In genomic region chr17:38452719-38453118, GRCh38 we compare ENCODE assay signal across 10 cellular contexts. TPM values are rescaled to one million over a fixed set of nuclear protein-coding genes. Genes with fewer than 3 reads are reported as not detected.
DNase-seq lines count a peak whose midpoint lies in the region; ATAC-seq and TF ChIP-seq lines count a peak whose summit lies in the region.
"Had no signal": no experiment of that assay in that cellular context is flagged by ENCODE, and none has a peak within 500 bp of the region (broad histone marks: within the 10 kb centered on the region; RNA-seq: fewer than 3 reads in every experiment).

No MANE protein-coding gene starts in this region.

- H3K4me3 ChIP-seq in ascending aorta = peak overlapping the region in 1 of 2 donors; percentile 66

- peaks cover 22 to 52% of the 10 kb centered on the region in 2 donors for H3K4me1 ChIP-seq in ascending aorta

- CTCF ChIA-PET in activated CD4-positive, alpha-beta T cell treated with anti-CD3 and anti-CD28 coated beads, Interleukin-2, amount 10 ng/mL, durations not matched to agents 7 days and 5 days (lab: Charles Lee) = interaction anchor here (1.1 kb wide), 1 partner anchor 14 kb away, joined by 3 read pairs; no protein-coding TSS in a partner anchor

- H3K27ac ChIP-seq in ascending aorta (peak overlapping the region; percentile 54 to 55), layer of hippocampus (ENCODE audit: low read depth, low read length) (peak overlapping the region; percentile 47), substantia nigra (ENCODE audit: low read depth, low read length, poor library complexity, severe bottlenecking) (peak overlapping the region; percentile 83)

- TF ChIP-seq CTCF in ascending aorta (IDR thresholded peaks at IDR 0.05) = no peak

- no peaks in the 10 kb centered on the region for H3K36me3 Mint-ChIP-seq in activated CD4-positive, alpha-beta T cell treated with anti-CD3 and anti-CD28 coated beads, Interleukin-2, amount 10 ng/mL, durations not matched to agents 24 days and 14 days (ENCODE audit: low read depth)
- no peaks in the 10 kb centered on the region for H3K36me3 Mint-ChIP-seq in activated CD4-positive, alpha-beta T cell treated with anti-CD3 and anti-CD28 coated beads, Interleukin-2, amount 10 ng/mL, durations not matched to agents 7 days and 5 days (ENCODE audit: low read depth)

- no peak for DNase-seq in activated CD4-positive, alpha-beta T cell treated with anti-CD3 and anti-CD28 coated beads, Interleukin-2, amount 10 ng/mL, durations not matched to agents 24 days and 14 days
- no peak for DNase-seq in activated CD4-positive, alpha-beta T cell treated with anti-CD3 and anti-CD28 coated beads, Interleukin-2, amount 10 ng/mL, durations not matched to agents 7 days and 5 days
- no peak for DNase-seq in ascending aorta (ENCODE audit: low spot score in 2 of 2)
- peak in 1 of 49 donors; percentile 14 for DNase-seq in substantia nigra (lab: John Stamatoyannopoulos, UW)
- no peak for DNase-seq in NCI-H146 treated with DMSO at 0.1 percent for 48 hours (lab: John Stamatoyannopoulos, UW; ENCODE audit: unreplicated experiment)
- no peak for DNase-seq in DMS153 treated with DMSO at 0.1 percent for 48 hours (lab: John Stamatoyannopoulos, UW; ENCODE audit: unreplicated experiment)
- DNase-seq: effector CD4-positive, alpha-beta T cell; NCI-H1048 had no signal

- POLR2A ChIA-PET in activated CD4-positive, alpha-beta T cell treated with anti-CD3 and anti-CD28 coated beads, Interleukin-2, amount 10 ng/mL, durations not matched to agents 7 days and 5 days (lab: Charles Lee) = no interaction called here

- no peaks in the 10 kb centered on the region for H3K27me3 ChIP-seq in ascending aorta
- no peaks in the 10 kb centered on the region for H3K27me3 ChIP-seq in layer of hippocampus (ENCODE audit: control insufficient read depth, insufficient read depth, low read length)

- no peaks in the 10 kb centered on the region for H3K9me3 ChIP-seq in ascending aorta

- no peak for ATAC-seq in GM19463 (IDR thresholded peaks at IDR 0.05; ENCODE audit: unreplicated experiment)

- H3K9me3 Mint-ChIP-seq in activated CD4-positive, alpha-beta T cell treated with anti-CD3 and anti-CD28 coated beads, Interleukin-2, amount 10 ng/mL, durations not matched to agents 24 days and 14 days = no peaks in the 10 kb centered on the region
- no peaks in the 10 kb centered on the region for H3K9me3 Mint-ChIP-seq in activated CD4-positive, alpha-beta T cell treated with anti-CD3 and anti-CD28 coated beads, Interleukin-2, amount 10 ng/mL, durations not matched to agents 7 days and 5 days

- H3K36me3 ChIP-seq in ascending aorta = no peaks in the 10 kb centered on the region

- peaks cover 46% of the 10 kb centered on the region for H3K27me3 Mint-ChIP-seq in activated CD4-positive, alpha-beta T cell treated with anti-CD3 and anti-CD28 coated beads, Interleukin-2, amount 10 ng/mL, durations not matched to agents 24 days and 14 days
- H3K27me3 Mint-ChIP-seq in activated CD4-positive, alpha-beta T cell treated with anti-CD3 and anti-CD28 coated beads, Interleukin-2, amount 10 ng/mL, durations not matched to agents 7 days and 5 days = peaks cover 37% of the 10 kb centered on the region

- intact Hi-C loops in activated CD4-positive, alpha-beta T cell treated with anti-CD3 and anti-CD28 coated beads, Interleukin-2, amount 10 ng/mL, durations not matched to agents 24 days and 14 days (cut with micrococcal nuclease) = no loop called here
- intact Hi-C loops in ascending aorta (cut with DNase I) = no loop called here

- H3K4me1 Mint-ChIP-seq in activated CD4-positive, alpha-beta T cell treated with anti-CD3 and anti-CD28 coated beads, Interleukin-2, amount 10 ng/mL, durations not matched to agents 24 days and 14 days = peaks cover 5% of the 10 kb centered on the region
- H3K4me1 Mint-ChIP-seq in activated CD4-positive, alpha-beta T cell treated with anti-CD3 and anti-CD28 coated beads, Interleukin-2, amount 10 ng/mL, durations not matched to agents 7 days and 5 days = peaks cover 13% of the 10 kb centered on the region

- peak overlapping the region; percentile 50 for H3K4me3 Mint-ChIP-seq in activated CD4-positive, alpha-beta T cell treated with anti-CD3 and anti-CD28 coated beads, Interleukin-2, amount 10 ng/mL, durations not matched to agents 24 days and 14 days
- no peak overlapping the region for H3K4me3 Mint-ChIP-seq in activated CD4-positive, alpha-beta T cell treated with anti-CD3 and anti-CD28 coated beads, Interleukin-2, amount 10 ng/mL, durations not matched to agents 7 days and 5 days

- H3K27ac Mint-ChIP-seq in activated CD4-positive, alpha-beta T cell treated with anti-CD3 and anti-CD28 coated beads, Interleukin-2, amount 10 ng/mL, durations not matched to agents 24 days and 14 days = no peak overlapping the region
- H3K27ac Mint-ChIP-seq in activated CD4-positive, alpha-beta T cell treated with anti-CD3 and anti-CD28 coated beads, Interleukin-2, amount 10 ng/mL, durations not matched to agents 7 days and 5 days = no peak overlapping the region

RNA-seq across cellular contexts. Expression of gene ARHGAP23, which starts 24.5 kb away (rescaled TPM):
- total RNA-seq in activated CD4-positive, alpha-beta T cell treated with anti-CD3 and anti-CD28 coated beads, Interleukin-2, amount 10 ng/mL, durations not matched to agents 24 days and 14 days = 0.19 and 0.61 TPM in 2 replicates
- under 1 TPM; 0.17 to 0.23 TPM for total RNA-seq in activated CD4-positive, alpha-beta T cell treated with anti-CD3 and anti-CD28 coated beads, Interleukin-2, amount 10 ng/mL, durations not matched to agents 7 days and 5 days
- total RNA-seq in ascending aorta = 89.0 TPM

Comparison
In these comparisons a context has a peak if more than half of its experiments do, and no peak if none do; other contexts are left out.
1. RNA of gene ARHGAP23, which starts 24.5 kb away (total RNA-seq): 89.0 TPM in ascending aorta (single experiment); 0.19 to 0.61 TPM in activated CD4-positive, alpha-beta T cell treated with anti-CD3 and anti-CD28 coated beads, Interleukin-2, amount 10 ng/mL, durations not matched to agents 24 days and 14 days and 0.17 to 0.23 TPM in activated CD4-positive, alpha-beta T cell treated with anti-CD3 and anti-CD28 coated beads, Interleukin-2, amount 10 ng/mL, durations not matched to agents 7 days and 5 days; every median in the first group is over 10 times any median in the second.
2. Peak in every context shown above with its lines, with median percentiles within 50 percentile points of each other: H3K27ac ChIP-seq.